ENCODE assay signal across 19 cellular contexts in genomic region chr19:852136-853013, GRCh38. TPM values are rescaled to one million over a fixed set of nuclear protein-coding genes. Genes with fewer than 3 reads are reported as not detected.
DNase-seq lines count a peak whose midpoint lies in the region; ATAC-seq and TF ChIP-seq lines count a peak whose summit lies in the region.
"Had no signal": no experiment of that assay in that cellular context is flagged by ENCODE, and none has a peak within 500 bp of the region (broad histone marks: within the 10 kb centered on the region; RNA-seq: fewer than 3 reads in every experiment).

ELANE (plus strand) TSS chr19:852303; CDS start chr19:852329, 26 bp downstream.

- DNase-seq in heart left ventricle = peak in 1 of 5 donors; percentile 23
- no peak for DNase-seq in cardiac septum (ENCODE audit: low spot score)
- no peak for DNase-seq in chondrocyte (ENCODE audit: low spot score)
- no peak for DNase-seq in osteocyte (ENCODE audit: extremely low spot score, unreplicated experiment)
- DNase-seq in upper lobe of right lung = peak; percentile 63
- DNase-seq in stimulated activated CD4-positive, alpha-beta T cell treated with anti-CD3 and anti-CD28 coated beads, Interleukin-4, amount 100 ng/mL, for 1 hour = no peak
- DNase-seq: activated CD4-positive, alpha-beta T cell treated with anti-CD3 and anti-CD28 coated beads, Interleukin-2, amount 50 U/mL, for 1 hour; CD8-positive, alpha-beta memory T cell; dermis blood vessel endothelial cell; NCI-H2081 treated with DMSO at 0.1 percent for 48 hours; SJCRH30; small intestine had no signal

- H3K4me3 Mint-ChIP-seq in chondrocyte (ENCODE audit: unreplicated experiment) (no peak within 1 kb of the TSS), osteocyte (ENCODE audit: unreplicated experiment) (no peak within 1 kb of the TSS)
- H3K4me3 Mint-ChIP-seq: CD8-positive, alpha-beta memory T cell had no signal

- ATAC-seq in heart left ventricle (no peak), upper lobe of right lung (no peak), HG03108 (IDR thresholded peaks at IDR 0.05; ENCODE audit: unreplicated experiment) (no peak), HG02885 (IDR thresholded peaks at IDR 0.05; ENCODE audit: poor library complexity, unreplicated experiment) (no peak)
- ATAC-seq: GM12878 had no signal

- TF ChIP-seq CTCF in heart left ventricle (IDR thresholded peaks at IDR 0.05) (no peak), chondrocyte (IDR thresholded peaks at IDR 0.05) (no peak), osteocyte (IDR thresholded peaks at IDR 0.05) (no peak), upper lobe of right lung (IDR thresholded peaks at IDR 0.05) (no peak)

- H3K4me1 ChIP-seq in heart left ventricle (peaks cover 0 to 30% (median 9%) of the 10 kb centered on the region in 12 donors), upper lobe of right lung (peaks cover 16% of the 10 kb centered on the region)
- H3K4me1 ChIP-seq: neural progenitor cell, SJCRH30 had no signal

- H3K27ac ChIP-seq in heart left ventricle = peak within 1 kb of the TSS in 10 of 12 donors; percentile 70 to 90 (median 80)
- H3K27ac ChIP-seq in upper lobe of right lung = peak within 1 kb of the TSS; percentile 68
- H3K27ac ChIP-seq: neural progenitor cell, SJCRH30 had no signal

- peak within 1 kb of the TSS in 1 of 12 donors; percentile 6 for H3K4me3 ChIP-seq in heart left ventricle
- no peak within 1 kb of the TSS for H3K4me3 ChIP-seq in upper lobe of right lung
- H3K4me3 ChIP-seq: GM12878, HAP-1, neural progenitor cell, SJCRH30 had no signal

- no peaks in the 10 kb centered on the region for H3K36me3 Mint-ChIP-seq in chondrocyte (ENCODE audit: low read depth)
- H3K36me3 Mint-ChIP-seq in osteocyte (ENCODE audit: unreplicated experiment) = no peaks in the 10 kb centered on the region
- H3K36me3 Mint-ChIP-seq: CD8-positive, alpha-beta memory T cell; neural progenitor cell had no signal

- H3K36me3 ChIP-seq in heart left ventricle (no peaks in the 10 kb centered on the region), upper lobe of right lung (no peaks in the 10 kb centered on the region)
- H3K36me3 ChIP-seq: HAP-1, neural progenitor cell, SJCRH30 had no signal

- WGBS in heart left ventricle, 4 donors = 64 to 79% (median 68%) methylated on average over 19 to 55 of the region's 55 CpGs

- H3K27ac Mint-ChIP-seq in chondrocyte (ENCODE audit: unreplicated experiment) (peak within 1 kb of the TSS; percentile 49), osteocyte (ENCODE audit: unreplicated experiment) (peak within 1 kb of the TSS; percentile 57)
- H3K27ac Mint-ChIP-seq: neural progenitor cell had no signal

- peaks cover under 1% of the 10 kb centered on the region for H3K27me3 Mint-ChIP-seq in chondrocyte (ENCODE audit: low read depth)
- no peaks in the 10 kb centered on the region for H3K27me3 Mint-ChIP-seq in osteocyte (ENCODE audit: unreplicated experiment)

- intact Hi-C loops in heart left ventricle (cut with DNase I) (loop anchor here in 3 of 10 donors (10.0 kb wide), 1 partner anchor 78 kb away; no protein-coding TSS in a partner anchor), cardiac septum (cut with DNase I) (no loop called here), upper lobe of right lung (cut with DNase I) (loop anchor here (10.0 kb wide), 1 partner anchor 88 kb away; no protein-coding TSS in a partner anchor)

- no peaks in the 10 kb centered on the region for H3K9me3 Mint-ChIP-seq in chondrocyte (ENCODE audit: low read depth)
- no peaks in the 10 kb centered on the region for H3K9me3 Mint-ChIP-seq in osteocyte (ENCODE audit: unreplicated experiment)
- H3K9me3 Mint-ChIP-seq: CD8-positive, alpha-beta memory T cell; neural progenitor cell had no signal

- H3K9me3 ChIP-seq in heart left ventricle (no peaks in the 10 kb centered on the region), upper lobe of right lung (no peaks in the 10 kb centered on the region)
- H3K9me3 ChIP-seq: HAP-1, SJCRH30 had no signal

- no peak for TF ChIP-seq POLR2A in heart left ventricle (IDR thresholded peaks at IDR 0.05)

- H3K27me3 ChIP-seq in heart left ventricle = peaks cover 9 to 47% (median 15%) of the 10 kb centered on the region in 9 donors
- H3K27me3 ChIP-seq in upper lobe of right lung = peaks cover 19% of the 10 kb centered on the region
- H3K27me3 ChIP-seq: neural progenitor cell had no signal

- peaks cover 8% of the 10 kb centered on the region for H3K4me1 Mint-ChIP-seq in chondrocyte (ENCODE audit: low read depth)
- H3K4me1 Mint-ChIP-seq in osteocyte (ENCODE audit: unreplicated experiment) = peaks cover 19% of the 10 kb centered on the region
- H3K4me1 Mint-ChIP-seq: CD8-positive, alpha-beta memory T cell; neural progenitor cell had no signal

RNA-seq across cellular contexts. Expression of gene ELANE, which starts in this region (rescaled TPM):
- total RNA-seq in heart left ventricle (1 to 10 TPM in 2 of 9 donors, under 1 TPM in 2, not detected in 5; 0.42 to 1.8 (median 1.3) TPM), cardiac septum (0.54 TPM), chondrocyte (not detected in 3 replicates), osteocyte (1.1 and 1.2 TPM in 2 replicates), upper lobe of right lung (0.52 TPM)
- polyA plus RNA-seq in heart left ventricle = 1 to 10 TPM in 1 of 2 donors, under 1 TPM in 1; 0.53 to 1.4 TPM
- total RNA-seq: A673; CD8-positive, alpha-beta memory T cell; dermis blood vessel endothelial cell; GM12878; M059J; SJCRH30 had no signal
- polyA plus RNA-seq: CD8-positive, alpha-beta memory T cell; GM12878 had no signal

Comparison
In these comparisons a context has a peak if more than half of its experiments do, and no peak if none do; other contexts are left out.
1. Peak in DNase-seq and H3K27ac ChIP-seq in upper lobe of right lung; RNA of the gene not detected or under 1 TPM.